Comparison of ENCODE assay signal across 9 cellular contexts in genomic region chr3:129413687-129414506, GRCh38. TPM values are rescaled to one million over a fixed set of nuclear protein-coding genes. Genes with fewer than 3 reads are reported as not detected.
DNase-seq lines count a peak whose midpoint lies in the region; ATAC-seq and TF ChIP-seq lines count a peak whose summit lies in the region.
"Had no signal": no experiment of that assay in that cellular context is flagged by ENCODE, and none has a peak within 500 bp of the region (broad histone marks: within the 10 kb centered on the region; RNA-seq: fewer than 3 reads in every experiment).

No MANE protein-coding gene starts in this region.

- H3K9me3 Mint-ChIP-seq in progenitor cell of endocrine pancreas (ENCODE audit: low read depth), result no peaks in the 10 kb centered on the region
- H3K9me3 Mint-ChIP-seq: stimulated activated naive CD8-positive, alpha-beta T cell treated with anti-CD3 and anti-CD28 coated beads, Interleukin-15, Interleukin-2, amounts not matched to agents 100 ng/mL and 50 ng/mL, for 24 hours had no signal

- H3K4me3 Mint-ChIP-seq in progenitor cell of endocrine pancreas (ENCODE audit: low read depth), result no peak overlapping the region
- H3K4me3 Mint-ChIP-seq: stimulated activated naive CD8-positive, alpha-beta T cell treated with anti-CD3 and anti-CD28 coated beads, Interleukin-15, Interleukin-2, amounts not matched to agents 100 ng/mL and 50 ng/mL, for 24 hours had no signal

- DNase-seq in GM03348 (ENCODE audit: low spot score) (peak; percentile 48), RKO (ENCODE audit: low spot score) (peak; percentile 35), iris pigment epithelial cell (ENCODE audit: low read depth) (peak; percentile 98), NCI-H187 (lab: John Stamatoyannopoulos, UW) (no peak), progenitor cell of endocrine pancreas (ENCODE audit: low spot score, unreplicated experiment) (no peak), RWPE1 (ENCODE audit: low spot score) (no peak)

- TF ChIP-seq CTCF in HEK293 (tag by site-specific recombination; IDR thresholded peaks at IDR 0.05) (no peak), progenitor cell of endocrine pancreas (IDR thresholded peaks at IDR 0.05; ENCODE audit: unreplicated experiment) (no peak), RWPE1 (conservative IDR thresholded peaks at IDR 0.05; ENCODE audit: low read depth) (no peak)

- CTCF ChIA-PET in HEK293 (lab: Yijun Ruan, JAX) (interaction anchor here (0.6 to 2.8 kb wide), 2 partner anchors 14 to 168 kb away, joined by 4 to 14 read pairs; no protein-coding TSS in a partner anchor), RWPE1 (lab: Yijun Ruan, JAX) (interaction anchor here (0.6 to 0.7 kb wide), 2 partner anchors 97 to 514 kb away, joined by 3 to 5 read pairs; no protein-coding TSS in a partner anchor)

- no peaks in the 10 kb centered on the region for H3K4me1 Mint-ChIP-seq in progenitor cell of endocrine pancreas (ENCODE audit: low read depth)

- POLR2A ChIA-PET in HEK293 (lab: Yijun Ruan, JAX), result interaction anchor here (1.2 kb wide), 1 partner anchor 14 kb away, joined by 4 read pairs; the partner anchor contains the start of gene EFCAB12
- POLR2A ChIA-PET in RWPE1 (lab: Yijun Ruan, JAX; ENCODE audit: low non-redundant PET), result no interaction called here

- H3K4me3 ChIP-seq in HEK293 (ENCODE audit: low read depth, low read length), result no peak overlapping the region

- H3K27ac ChIP-seq in HEK293 (ENCODE audit: extremely low read depth, low read depth, low read length) (no peak overlapping the region), RWPE1 (no peak overlapping the region)

- no peaks in the 10 kb centered on the region; the same call in 1 of the 2 replicates for H3K4me1 ChIP-seq in HEK293 (ENCODE audit: control insufficient read depth, insufficient read depth, low read length)

- no peaks in the 10 kb centered on the region for H3K27me3 Mint-ChIP-seq in progenitor cell of endocrine pancreas
- H3K27me3 Mint-ChIP-seq: stimulated activated naive CD8-positive, alpha-beta T cell treated with anti-CD3 and anti-CD28 coated beads, Interleukin-15, Interleukin-2, amounts not matched to agents 100 ng/mL and 50 ng/mL, for 24 hours had no signal

- no peaks in the 10 kb centered on the region for H3K9me3 ChIP-seq in HEK293 (ENCODE audit: control insufficient read depth, insufficient read depth, low read depth, low read length)

- no peaks in the 10 kb centered on the region for H3K36me3 ChIP-seq in HEK293 (ENCODE audit: control insufficient read depth in 2 of 2, insufficient read depth in 1 of 2, low read length in 2 of 2)

- ATAC-seq in GM18873 (IDR thresholded peaks at IDR 0.05; ENCODE audit: low FRiP score, unreplicated experiment), result no peak

- H3K27ac Mint-ChIP-seq in progenitor cell of endocrine pancreas, result no peak overlapping the region
- H3K27ac Mint-ChIP-seq: stimulated activated naive CD8-positive, alpha-beta T cell treated with anti-CD3 and anti-CD28 coated beads, Interleukin-15, Interleukin-2, amounts not matched to agents 100 ng/mL and 50 ng/mL, for 24 hours had no signal

- H3K36me3 Mint-ChIP-seq in progenitor cell of endocrine pancreas (ENCODE audit: insufficient read depth), result peaks cover 1% of the 10 kb centered on the region

TF ChIP-seq in HEK293, 187 proteins besides CTCF, POLR2A, EP300 and RAD21:
- TF ChIP-seq ZBTB7A (tag by site-specific recombination; IDR thresholded peaks at IDR 0.05; ENCODE audit: low read depth) (no peak), SP7 (tag by site-specific recombination; IDR thresholded peaks at IDR 0.05) (peak; percentile 43; the same call in 1 of the 2 replicates), ZNF404 (tag by site-specific recombination; IDR thresholded peaks at IDR 0.05) (no peak), ZNF26 (tag by site-specific recombination; IDR thresholded peaks at IDR 0.05) (no peak), GLIS2 (tag by site-specific recombination; IDR thresholded peaks at IDR 0.05) (no peak), ZNF76 (tag by site-specific recombination; IDR thresholded peaks at IDR 0.05; ENCODE audit: borderline replicate concordance, low read depth) (no peak)

RNA-seq across cellular contexts. Expression of gene EFCAB12, which starts 14.5 kb away (rescaled TPM):
- total RNA-seq in progenitor cell of endocrine pancreas, result 6.6 and 6.8 TPM in 2 replicates

RNA-seq across cellular contexts. Expression of gene MBD4, which starts 25.9 kb away (rescaled TPM):
- total RNA-seq in progenitor cell of endocrine pancreas, result 32.5 and 37.1 TPM in 2 replicates

RNA-seq across cellular contexts. Expression of gene IFT122, which starts 26.1 kb away (rescaled TPM):
- 69.6 and 75.6 TPM in 2 replicates for total RNA-seq in progenitor cell of endocrine pancreas

Comparison
In these comparisons a context has a peak if more than half of its experiments do, and no peak if none do; other contexts are left out.
1. DNase-seq: peak in GM03348 (single experiment), RKO (single experiment) and iris pigment epithelial cell (single experiment); none in NCI-H187 (0 of 2), progenitor cell of endocrine pancreas (single experiment) and RWPE1 (single experiment).